In the genomic region with DNA sequence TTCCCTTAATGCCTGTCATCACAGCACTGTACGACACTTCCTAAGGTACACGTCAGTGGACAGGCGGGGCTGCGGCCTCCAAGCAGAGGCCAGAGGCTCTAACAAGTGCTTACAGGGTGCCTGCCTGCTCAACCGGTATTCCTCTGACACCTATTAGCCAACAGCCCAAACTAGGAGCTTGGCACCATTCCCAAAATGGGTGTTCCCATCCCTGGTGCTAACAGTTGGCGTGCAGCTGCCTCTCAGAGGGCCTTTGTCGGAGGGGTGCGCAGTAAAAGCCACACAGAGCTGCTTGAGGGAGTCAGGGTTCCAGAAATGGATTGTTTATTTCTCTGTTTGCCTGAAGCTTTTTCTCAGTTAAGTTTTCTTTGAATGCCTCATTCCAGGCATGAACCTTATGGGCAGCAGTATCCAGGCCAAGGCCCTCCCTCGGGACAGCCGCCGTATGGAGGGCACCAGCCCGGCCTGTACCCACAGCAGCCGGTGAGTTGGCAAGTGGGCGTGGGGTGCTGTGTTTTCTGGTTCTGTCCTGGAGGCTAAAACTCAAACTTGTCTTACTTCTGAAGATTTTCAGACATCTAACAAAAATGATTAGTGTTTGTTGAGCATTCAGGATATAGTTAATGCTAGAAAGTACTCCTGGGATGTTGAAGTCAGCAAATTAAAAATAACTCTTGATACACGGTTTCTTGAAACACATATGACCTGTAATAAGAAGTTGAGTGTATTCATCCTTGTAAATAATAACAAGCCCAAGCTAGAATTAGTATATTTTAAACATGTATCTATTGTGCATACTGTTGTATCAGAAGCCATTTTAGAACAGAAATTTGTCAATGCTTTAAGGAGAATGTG, we compare ENCODE assay signal across 9 cellular contexts.
DNase-seq lines count a peak whose midpoint lies in the region; ATAC-seq and TF ChIP-seq lines count a peak whose summit lies in the region.
"Had no signal": no experiment of that assay in that cellular context is flagged by ENCODE, and none has a peak within 500 bp of the region (broad histone marks: within the 10 kb centered on the region; RNA-seq: fewer than 3 reads in every experiment).

No MANE protein-coding gene starts in this region.

- no peak for TF ChIP-seq POLR2A in right lobe of liver (IDR thresholded peaks at IDR 0.05)

- WGBS in mammary epithelial cell (ENCODE audit: low coverage, missing lambda C conversion rate): 21% methylated on average over 13 of the region's 15 CpGs
- 71% methylated on average over 9 of the region's 15 CpGs for WGBS in right lobe of liver (ENCODE audit: insufficient coverage, low coverage, low lambda C conversion rate, missing lambda C conversion rate)

- H2AFZ ChIP-seq in mammary epithelial cell (ENCODE audit: low read depth, low read length): peak overlapping the region; percentile 64

- H3K4me1 ChIP-seq in mammary epithelial cell (ENCODE audit: insufficient read depth, low read length) (peaks cover 9% of the 10 kb centered on the region), right lobe of liver (no peaks in the 10 kb centered on the region)

- H3K9ac ChIP-seq in mammary epithelial cell (ENCODE audit: insufficient read depth, low read length): no peak overlapping the region

- H3K4me3 ChIP-seq in mammary epithelial cell (replicated peaks in 1 of 3; ENCODE audit: insufficient read depth in 1 of 3, low read depth in 2 of 3, low read length in 3 of 3) (peak overlapping the region; percentile 1 to 16 (median 16)), right lobe of liver (no peak overlapping the region)

- in situ Hi-C loops in mammary epithelial cell (cut with MboI; ENCODE audit: low sequenced_read_pairs in 2 of 2): loop anchor here in 1 of 2 donors (25.0 kb wide), 2 partner anchors 161 to 411 kb away; a partner anchor contains a TSS

- peak overlapping the region; percentile 66 for H3K4me2 ChIP-seq in mammary epithelial cell (ENCODE audit: insufficient read depth, low read depth, low read length)

- H3K27me3 ChIP-seq in mammary epithelial cell (ENCODE audit: insufficient read depth, low read length): no peaks in the 10 kb centered on the region
- H3K27me3 ChIP-seq in right lobe of liver: no peaks in the 10 kb centered on the region

- TF ChIP-seq CTCF in mammary epithelial cell (conservative IDR thresholded peaks at IDR 0.05 in 1 of 2, IDR thresholded peaks at IDR 0.05 in 1 of 2; ENCODE audit: extremely low read depth in 1 of 2, insufficient read depth in 1 of 2, low read depth in 1 of 2, low read length in 2 of 2) (no peak), right lobe of liver (IDR thresholded peaks at IDR 0.05) (no peak), GM10266 (IDR thresholded peaks at IDR 0.05; ENCODE audit: control insufficient read depth, insufficient read depth, low read depth, missing control alignments) (no peak)

- no peak for DNase-seq in Right ventricle myocardium inferior (ENCODE audit: missing footprints)
- no peak for DNase-seq in cardiac septum (ENCODE audit: low spot score)
- peak; percentile 97 for DNase-seq in mammary epithelial cell
- peak in 1 of 3 donors; percentile 68 for DNase-seq in right lobe of liver
- DNase-seq in stimulated activated CD4-positive, alpha-beta T cell treated with anti-CD3 and anti-CD28 coated beads, Interleukin-4, amount 100 ng/mL, for 4 hours: no peak
- DNase-seq in dedifferentiated amniotic fluid mesenchymal stem cell (ENCODE audit: extremely low spot score): no peak
- no peak for DNase-seq in GM10266 (ENCODE audit: extremely low spot score)
- DNase-seq: mesenchymal stem cell had no signal

- ATAC-seq in Right ventricle myocardium inferior (peak; percentile 74), right lobe of liver (peak; percentile 48 to 66 (median 58)), HG03442 (IDR thresholded peaks at IDR 0.05; ENCODE audit: unreplicated experiment) (no peak)

- BruUV-seq in mammary epithelial cell (replicated peaks; lab: Mats Ljungman, UMichigan): no TSS peak

- H4K20me1 ChIP-seq in mammary epithelial cell (ENCODE audit: insufficient read depth, low read length): no peaks in the 10 kb centered on the region

- H3K79me2 ChIP-seq in mammary epithelial cell (ENCODE audit: insufficient read depth, low read length): no peaks in the 10 kb centered on the region

- peak overlapping the region; percentile 11 for H3K27ac ChIP-seq in mammary epithelial cell (ENCODE audit: insufficient read depth, low read depth, low read length)
- no peak overlapping the region for H3K27ac ChIP-seq in right lobe of liver

- H3K9me3 ChIP-seq in mammary epithelial cell (replicated peaks; ENCODE audit: insufficient read depth, low read length) (no peaks in the 10 kb centered on the region), right lobe of liver (no peaks in the 10 kb centered on the region)

- CTCF ChIA-PET in mammary epithelial cell (lab: Charles Lee; ENCODE audit: low non-redundant PET): no interaction called here

- H3K36me3 ChIP-seq in mammary epithelial cell (ENCODE audit: insufficient read depth, low read length): peaks cover 6% of the 10 kb centered on the region
- peaks cover 0 to 48% (median 20%) of the 10 kb centered on the region in 4 donors for H3K36me3 ChIP-seq in right lobe of liver

- dilution Hi-C loops in mammary epithelial cell (cut with HindIII; ENCODE audit: low sequenced_read_pairs): loop anchor here (10.0 kb wide), 1 partner anchor 56 kb away; no protein-coding TSS in a partner anchor

- intact Hi-C loops in Right ventricle myocardium inferior (cut with DNase I): no loop called here
- intact Hi-C loops in cardiac septum (cut with DNase I): no loop called here
- intact Hi-C loops in mammary epithelial cell (cut with micrococcal nuclease): loop anchor here (1.0 kb wide), 1 partner anchor 76 kb away; no protein-coding TSS in a partner anchor
- intact Hi-C loops in right lobe of liver (cut with DNase I): no loop called here

Comparison
In these comparisons a context has a peak if more than half of its experiments do, and no peak if none do; other contexts are left out.
1. H3K4me3 ChIP-seq: peak in mammary epithelial cell (3 of 3); none in right lobe of liver (0 of 3).